In genomic region chr17:76659928-76660614, GRCh38 we compare ENCODE assay signal across 8 cellular contexts. TPM values are rescaled to one million over a fixed set of nuclear protein-coding genes. Genes with fewer than 3 reads are reported as not detected.
DNase-seq lines count a peak whose midpoint lies in the region; ATAC-seq, FAIRE-seq and TF ChIP-seq lines count a peak whose summit lies in the region.

No MANE protein-coding gene starts in this region.

- no peaks in the 10 kb centered on the region for H3K9me3 Mint-ChIP-seq in activated naive CD8-positive, alpha-beta T cell treated with anti-CD3 and anti-CD28 coated beads, Interleukin-2, amount 10 ng/mL, durations not matched to agents 7 days and 5 days
- no peaks in the 10 kb centered on the region for H3K9me3 Mint-ChIP-seq in activated naive CD8-positive, alpha-beta T cell treated with anti-CD3 and anti-CD28 coated beads for 36 hours
- no peaks in the 10 kb centered on the region for H3K9me3 Mint-ChIP-seq in HFFc6

- no peaks in the 10 kb centered on the region for H3K9me3 ChIP-seq in thyroid gland

- 23 to 36% methylated on average over 12 of the region's 12 CpGs for WGBS in thyroid gland, 2 donors

- peaks cover 9% of the 10 kb centered on the region for H3K27me3 Mint-ChIP-seq in activated naive CD8-positive, alpha-beta T cell treated with anti-CD3 and anti-CD28 coated beads, Interleukin-2, amount 10 ng/mL, durations not matched to agents 7 days and 5 days
- no peaks in the 10 kb centered on the region for H3K27me3 Mint-ChIP-seq in activated naive CD8-positive, alpha-beta T cell treated with anti-CD3 and anti-CD28 coated beads for 36 hours
- peaks cover 29% of the 10 kb centered on the region for H3K27me3 Mint-ChIP-seq in HFFc6 (ENCODE audit: insufficient read depth)

- no peaks in the 10 kb centered on the region for H3K27me3 ChIP-seq in thyroid gland

- TF ChIP-seq CTCF in fibroblast of villous mesenchyme (IDR thresholded peaks at IDR 0.05; ENCODE audit: insufficient read depth, low read depth, low read length) (no peak), thyroid gland (IDR thresholded peaks at IDR 0.05) (no peak), HFFc6 (IDR thresholded peaks at IDR 0.05) (no peak)

- no peaks in the 10 kb centered on the region for H3K36me3 ChIP-seq in thyroid gland

- no peak for DNase-seq in activated naive CD8-positive, alpha-beta T cell treated with anti-CD3 and anti-CD28 coated beads, Interleukin-2, amount 10 ng/mL, durations not matched to agents 7 days and 5 days
- no peak for DNase-seq in activated naive CD8-positive, alpha-beta T cell treated with anti-CD3 and anti-CD28 coated beads for 36 hours
- DNase-seq in RCC 7860 (ENCODE audit: low spot score) (peak; percentile 52), fibroblast of villous mesenchyme (ENCODE audit: low read depth) (peak; percentile 92), thyroid gland (peak; percentile 93 to 96), cortex of kidney (lab: John Stamatoyannopoulos, UW) (no peak), HFFc6 (no peak), T1000 (lab: John Stamatoyannopoulos, UW) (no peak)

- POLR2A ChIA-PET in activated naive CD8-positive, alpha-beta T cell treated with anti-CD3 and anti-CD28 coated beads, Interleukin-2, amount 10 ng/mL, durations not matched to agents 7 days and 5 days (lab: Charles Lee): no interaction called here

- H3K4me3 ChIP-seq in fibroblast of villous mesenchyme (ENCODE audit: low read depth, low read length) (no peak overlapping the region), thyroid gland (replicated peaks in 1 of 3) (no peak overlapping the region)

- H3K4me3 Mint-ChIP-seq in activated naive CD8-positive, alpha-beta T cell treated with anti-CD3 and anti-CD28 coated beads, Interleukin-2, amount 10 ng/mL, durations not matched to agents 7 days and 5 days: no peak overlapping the region
- H3K4me3 Mint-ChIP-seq in activated naive CD8-positive, alpha-beta T cell treated with anti-CD3 and anti-CD28 coated beads for 36 hours: no peak overlapping the region
- no peak overlapping the region for H3K4me3 Mint-ChIP-seq in HFFc6

- intact Hi-C loops in thyroid gland (cut with DNase I): no loop called here

- no peak for ATAC-seq in activated naive CD8-positive, alpha-beta T cell treated with anti-CD3 and anti-CD28 coated beads, Interleukin-2, amount 10 ng/mL, durations not matched to agents 7 days and 5 days (ENCODE audit: low read depth)

- H3K4me1 Mint-ChIP-seq in activated naive CD8-positive, alpha-beta T cell treated with anti-CD3 and anti-CD28 coated beads, Interleukin-2, amount 10 ng/mL, durations not matched to agents 7 days and 5 days: peaks cover 18% of the 10 kb centered on the region
- peaks cover 18% of the 10 kb centered on the region for H3K4me1 Mint-ChIP-seq in activated naive CD8-positive, alpha-beta T cell treated with anti-CD3 and anti-CD28 coated beads for 36 hours
- H3K4me1 Mint-ChIP-seq in HFFc6 (ENCODE audit: low read depth): peaks cover 8% of the 10 kb centered on the region; the same call in 1 of the 2 replicates

- peak overlapping the region; percentile 60 to 82 (median 74) for H3K27ac ChIP-seq in thyroid gland

- H3K4me1 ChIP-seq in thyroid gland: peaks cover 19 to 26% of the 10 kb centered on the region in 2 donors

- peak overlapping the region; percentile 51 for H3K27ac Mint-ChIP-seq in activated naive CD8-positive, alpha-beta T cell treated with anti-CD3 and anti-CD28 coated beads, Interleukin-2, amount 10 ng/mL, durations not matched to agents 7 days and 5 days
- H3K27ac Mint-ChIP-seq in activated naive CD8-positive, alpha-beta T cell treated with anti-CD3 and anti-CD28 coated beads for 36 hours: no peak overlapping the region
- H3K27ac Mint-ChIP-seq in HFFc6: no peak overlapping the region

- no peaks in the 10 kb centered on the region for H3K36me3 Mint-ChIP-seq in activated naive CD8-positive, alpha-beta T cell treated with anti-CD3 and anti-CD28 coated beads, Interleukin-2, amount 10 ng/mL, durations not matched to agents 7 days and 5 days
- H3K36me3 Mint-ChIP-seq in activated naive CD8-positive, alpha-beta T cell treated with anti-CD3 and anti-CD28 coated beads for 36 hours: no peaks in the 10 kb centered on the region
- H3K36me3 Mint-ChIP-seq in HFFc6 (ENCODE audit: low read depth): no peaks in the 10 kb centered on the region

- TF ChIP-seq POLR2A in thyroid gland (IDR thresholded peaks at IDR 0.05): no peak

- FAIRE-seq in RCC 7860 (lab: Jason Lieb, UNC): peak; percentile 32

RNA-seq across cellular contexts. Expression of gene ST6GALNAC1, which starts 16.5 kb away (rescaled TPM):
- not detected for total RNA-seq in activated naive CD8-positive, alpha-beta T cell treated with anti-CD3 and anti-CD28 coated beads, Interleukin-2, amount 10 ng/mL, durations not matched to agents 7 days and 5 days
- not detected for total RNA-seq in activated naive CD8-positive, alpha-beta T cell treated with anti-CD3 and anti-CD28 coated beads for 36 hours
- total RNA-seq in fibroblast of villous mesenchyme (not detected in 2 replicates), thyroid gland (1 to 10 TPM in 2 of 4 donors, under 1 TPM in 2; 0.29 to 7.0 (median 1.1) TPM)
- not detected for total RNA-seq in HFFc6 (2021; fragmentation: NEBNext Ultra II Directional; extraction: Animal tissue kit (Norgen Biotek cat#: 25700))

RNA-seq across cellular contexts. Expression of gene MXRA7, which starts 50.7 kb away (rescaled TPM):
- 10 to 100 TPM; 34.4 to 37.2 TPM for total RNA-seq in activated naive CD8-positive, alpha-beta T cell treated with anti-CD3 and anti-CD28 coated beads, Interleukin-2, amount 10 ng/mL, durations not matched to agents 7 days and 5 days
- 10 to 100 TPM; 13.7 to 14.8 TPM for total RNA-seq in activated naive CD8-positive, alpha-beta T cell treated with anti-CD3 and anti-CD28 coated beads for 36 hours
- total RNA-seq in fibroblast of villous mesenchyme (244 and 267 TPM in 2 replicates), thyroid gland (100 to 1,000 TPM; 362 to 576 (median 421) TPM)
- total RNA-seq in HFFc6 (2021; fragmentation: NEBNext Ultra II Directional; extraction: Animal tissue kit (Norgen Biotek cat#: 25700)): 100 to 1,000 TPM; 180 to 259 (median 192) TPM

Comparison
In these comparisons a context has a peak if more than half of its experiments do, and no peak if none do; other contexts are left out.
1. DNase-seq: peak in RCC 7860 (single experiment), fibroblast of villous mesenchyme (single experiment) and thyroid gland (2 of 2); none in activated naive CD8-positive, alpha-beta T cell treated with anti-CD3 and anti-CD28 coated beads, Interleukin-2, amount 10 ng/mL, durations not matched to agents 7 days and 5 days (single experiment), activated naive CD8-positive, alpha-beta T cell treated with anti-CD3 and anti-CD28 coated beads for 36 hours (single experiment), cortex of kidney (single experiment), HFFc6 (single experiment) and T1000 (single experiment).